10 cellular contexts compared by ENCODE assay signal in the genomic region with DNA sequence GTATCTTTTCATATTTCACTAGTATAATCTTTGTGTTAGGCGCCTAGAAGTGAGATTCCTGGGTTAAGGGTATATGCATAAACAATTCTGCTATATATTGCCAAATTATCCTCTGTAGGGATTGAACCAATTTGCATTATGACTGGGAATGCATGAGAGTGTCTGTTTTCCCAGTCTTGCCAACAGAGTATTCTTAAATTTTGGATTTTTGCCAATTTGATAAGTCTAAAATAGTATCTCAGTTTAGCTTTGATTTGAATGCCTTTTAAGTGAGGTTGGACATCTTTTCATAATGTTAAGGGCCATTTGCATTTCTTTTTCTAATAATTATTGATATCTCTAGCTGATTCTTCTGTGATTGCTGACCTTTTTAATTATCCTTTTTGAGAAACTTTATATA. TPM values are rescaled to one million over a fixed set of nuclear protein-coding genes. Genes with fewer than 3 reads are reported as not detected.
"Had no signal": no experiment of that assay in that cellular context is flagged by ENCODE, and none has a peak within 500 bp of the region (broad histone marks: within the 10 kb centered on the region; RNA-seq: fewer than 3 reads in every experiment).

No MANE protein-coding gene starts in this region.

- DNase-seq: HFFc6 had no signal

- H3K27ac Mint-ChIP-seq: GM23338, HFFc6, IgD-negative memory B cell had no signal

- H3K4me2 ChIP-seq: GM23338 had no signal

- H2AFZ ChIP-seq: GM23338 had no signal

- H3K27ac ChIP-seq: HL-60 had no signal

- ATAC-seq: GM23338, HCT116, HepG2 had no signal

- H3K9me3 ChIP-seq: HAP-1 had no signal

- H3K4me1 Mint-ChIP-seq: GM23338, IgD-negative memory B cell had no signal

- H3K4me1 ChIP-seq: HAP-1 had no signal

- FAIRE-seq: H1, H54, HepG2 had no signal

- H3K4me3 Mint-ChIP-seq: GM23338, HFFc6, IgD-negative memory B cell had no signal

- H3K36me3 ChIP-seq: HAP-1 had no signal

- H3K4me3 ChIP-seq: GM23338, HAP-1 had no signal

RNA-seq across cellular contexts. Expression of a gene that starts 8.2 kb away (rescaled TPM):
- total RNA-seq: HepG2, HFFc6, HT1080 had no signal
- polyA plus RNA-seq: IgD-negative memory B cell had no signal
